ENCODE assay signal across 8 cellular contexts in the genomic region with DNA sequence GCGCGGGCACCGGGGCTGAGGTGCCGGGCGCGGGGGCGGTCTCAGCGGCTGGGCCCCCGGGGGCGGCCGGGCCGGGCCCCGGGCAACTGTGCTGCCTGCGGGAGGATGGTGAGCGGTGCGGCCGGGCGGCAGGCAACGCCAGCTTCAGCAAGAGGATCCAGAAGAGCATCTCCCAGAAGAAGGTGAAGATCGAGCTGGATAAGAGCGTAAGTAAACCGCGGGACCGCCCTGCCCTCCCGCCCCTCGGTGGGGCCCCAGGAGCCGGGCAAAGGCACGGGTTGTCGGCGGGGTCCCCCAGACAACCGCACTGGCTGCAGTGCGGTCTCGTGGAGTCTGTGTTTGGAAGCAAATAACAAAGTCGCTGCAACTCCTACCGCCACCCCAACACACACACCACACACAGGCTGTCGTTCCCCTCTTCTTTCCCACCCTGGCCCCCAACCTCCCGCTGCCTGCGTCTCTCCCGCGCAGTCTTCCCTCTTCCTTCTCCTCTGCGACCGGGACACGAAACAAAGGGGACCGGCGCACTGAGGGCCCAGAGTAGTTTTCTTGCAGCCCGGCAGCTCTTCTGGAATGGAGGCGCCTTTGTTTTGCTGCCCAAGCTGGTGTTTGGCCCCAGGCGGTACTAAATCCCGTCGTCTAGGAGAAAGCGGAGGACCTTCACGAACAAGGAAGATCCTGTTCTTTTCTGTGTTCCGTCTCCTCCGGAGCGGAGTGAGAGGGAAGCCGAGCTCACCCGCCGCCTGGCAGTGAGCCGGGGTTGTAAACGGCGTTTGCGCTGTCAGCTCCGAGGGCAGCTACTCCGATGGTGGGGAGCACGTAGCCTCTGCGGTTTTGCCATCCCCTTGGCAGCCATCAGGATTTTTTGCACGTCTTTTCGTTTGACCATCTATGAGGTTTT. TPM values are rescaled to one million over a fixed set of nuclear protein-coding genes. Genes with fewer than 3 reads are reported as not detected.
DNase-seq lines count a peak whose midpoint lies in the region; ATAC-seq and TF ChIP-seq lines count a peak whose summit lies in the region.

No MANE protein-coding gene starts in this region.

- no peaks in the 10 kb centered on the region for H3K9me3 Mint-ChIP-seq in IgD-negative memory B cell

- TF ChIP-seq CTCF in parathyroid adenoma (IDR thresholded peaks at IDR 0.05) (no peak), vagina (IDR thresholded peaks at IDR 0.05) (no peak)

- H3K4me3 Mint-ChIP-seq in IgD-negative memory B cell, result peak overlapping the region; percentile 82 to 99 (median 94)

- no peak for TF ChIP-seq POLR2A in vagina (IDR thresholded peaks at IDR 0.05)

- H3K36me3 ChIP-seq in ES-I3 (ENCODE audit: insufficient read depth, low read length), result no peaks in the 10 kb centered on the region
- no peaks in the 10 kb centered on the region for H3K36me3 ChIP-seq in adipocyte (ENCODE audit: control insufficient read depth, insufficient read depth, low read length, severe bottlenecking)
- H3K36me3 ChIP-seq in parathyroid adenoma (ENCODE audit: control insufficient read depth, insufficient read depth, low read length), result no peaks in the 10 kb centered on the region
- no peaks in the 10 kb centered on the region for H3K36me3 ChIP-seq in vagina

- H3K9ac ChIP-seq in ES-I3 (ENCODE audit: low read depth, low read length) (peak overlapping the region; percentile 80), adipocyte (ENCODE audit: low read length) (peak overlapping the region; percentile 92), parathyroid adenoma (no peak overlapping the region)

- H3K4me2 ChIP-seq in parathyroid adenoma (ENCODE audit: low read length), result peak overlapping the region; percentile 98

- peak; percentile 21 for DNase-seq in SKM-1 (lab: John Stamatoyannopoulos, UW; ENCODE audit: unreplicated experiment)
- DNase-seq in adipocyte (ENCODE audit: low read depth), result peak; percentile 89
- DNase-seq in cardiac septum (ENCODE audit: low spot score), result peak; percentile 87
- DNase-seq in vagina (ENCODE audit: extremely low spot score in 2 of 2), result peak in 1 of 2 donors; percentile 92

- peaks cover 5 to 13% (median 9%) of the 10 kb centered on the region in 3 donors for H3K4me1 Mint-ChIP-seq in IgD-negative memory B cell

- H3K27ac ChIP-seq in parathyroid adenoma (peak overlapping the region; percentile 76), vagina (peak overlapping the region; percentile 99)

- peak overlapping the region; percentile 87 for H2AFZ ChIP-seq in parathyroid adenoma

- H3K27me3 ChIP-seq in adipocyte (replicated peaks; ENCODE audit: control insufficient read depth, insufficient read depth, low read length) (no peaks in the 10 kb centered on the region), parathyroid adenoma (ENCODE audit: control insufficient read depth, insufficient read depth, low read length) (no peaks in the 10 kb centered on the region), vagina (no peaks in the 10 kb centered on the region)

- H3K9me3 ChIP-seq in ES-I3 (ENCODE audit: control insufficient read depth, insufficient read depth, low read length) (no peaks in the 10 kb centered on the region), adipocyte (ENCODE audit: control insufficient read depth, low read length) (no peaks in the 10 kb centered on the region), parathyroid adenoma (ENCODE audit: control insufficient read depth, low read length) (no peaks in the 10 kb centered on the region), vagina (no peaks in the 10 kb centered on the region)

- no peaks in the 10 kb centered on the region for H3K4me1 ChIP-seq in ES-I3 (ENCODE audit: insufficient read depth, low read length)
- H3K4me1 ChIP-seq in adipocyte (ENCODE audit: control insufficient read depth, insufficient read depth, low read length), result peaks cover 8% of the 10 kb centered on the region
- H3K4me1 ChIP-seq in parathyroid adenoma, result no peaks in the 10 kb centered on the region
- peaks cover 47% of the 10 kb centered on the region for H3K4me1 ChIP-seq in vagina

- H3K27ac Mint-ChIP-seq in IgD-negative memory B cell, result peak overlapping the region; percentile 37 to 89 (median 87)

- peak; percentile 24 for ATAC-seq in GM21723 (IDR thresholded peaks at IDR 0.05; ENCODE audit: unreplicated experiment)

- intact Hi-C loops in cardiac septum (cut with DNase I), result loop anchor here (2.0 kb wide), 1 partner anchor 203 kb away; a partner anchor contains a TSS
- intact Hi-C loops in vagina (cut with DNase I), result no loop called here

- H3K36me3 Mint-ChIP-seq in IgD-negative memory B cell, result peaks cover 5% of the 10 kb centered on the region

- H3K27me3 Mint-ChIP-seq in IgD-negative memory B cell, result peaks cover 2% of the 10 kb centered on the region

- H3K4me3 ChIP-seq in adipocyte (ENCODE audit: low read length) (peak overlapping the region; percentile 91), parathyroid adenoma (ENCODE audit: low read depth, low read length) (peak overlapping the region; percentile 73), vagina (peak overlapping the region; percentile 88 to 89)

- no peaks in the 10 kb centered on the region for H3K79me2 ChIP-seq in parathyroid adenoma

RNA-seq across cellular contexts. Expression of a gene that starts 0.8 kb away (rescaled TPM):
- 2.5 TPM for polyA plus RNA-seq in IgD-negative memory B cell
- total RNA-seq in cardiac septum, result 20.1 TPM
- 13.0 TPM for total RNA-seq in vagina

RNA-seq across cellular contexts. Expression of a gene that starts 27.4 kb away (rescaled TPM):
- polyA plus RNA-seq in IgD-negative memory B cell, result not detected
- total RNA-seq in cardiac septum (1.1 TPM), vagina (0.49 TPM)

RNA-seq across cellular contexts. Expression of a gene that starts 37.4 kb away (rescaled TPM):
- 128 TPM for polyA plus RNA-seq in IgD-negative memory B cell
- total RNA-seq in cardiac septum (41.8 TPM), vagina (56.7 TPM)
